In the genomic region with DNA sequence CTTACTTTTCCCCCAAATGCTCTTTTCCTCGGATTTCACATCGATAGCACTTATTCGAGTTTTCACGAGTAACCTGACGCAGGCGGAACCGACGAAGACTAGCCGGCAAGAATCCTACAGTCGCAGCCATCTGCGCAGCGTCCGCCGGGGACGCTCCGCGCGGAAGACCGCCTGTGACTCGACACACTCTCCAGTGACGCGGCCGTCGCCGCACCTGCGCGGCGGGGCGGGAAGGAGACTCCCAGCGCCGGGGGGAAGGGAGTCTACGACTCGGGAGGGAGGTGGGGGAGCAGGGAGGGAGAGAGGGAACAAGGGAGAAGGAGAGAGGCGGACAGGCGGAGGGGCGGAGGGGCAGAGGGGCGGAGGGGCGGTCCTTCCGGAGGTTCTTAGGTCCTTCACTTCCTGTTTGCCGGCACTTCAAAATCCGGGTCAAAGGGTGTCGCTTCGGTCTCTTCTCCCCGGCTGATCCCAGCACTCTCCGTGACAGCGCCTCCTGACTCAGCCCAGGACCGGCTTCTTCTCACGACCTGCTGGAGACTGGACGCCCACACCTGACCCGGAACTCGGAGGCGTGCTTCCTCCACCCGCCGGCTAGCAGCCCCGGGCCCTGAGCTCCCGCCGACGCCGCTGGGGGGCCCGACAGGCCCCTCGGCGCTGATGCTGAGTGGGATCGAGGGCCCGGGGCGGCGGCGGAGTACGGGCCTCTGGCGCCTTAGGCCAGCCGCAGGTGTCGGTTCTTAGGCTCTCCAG, we compare ENCODE assay signal across 1 cellular context.
TF ChIP-seq lines count a peak whose summit lies in the region.

A gene with protein sequence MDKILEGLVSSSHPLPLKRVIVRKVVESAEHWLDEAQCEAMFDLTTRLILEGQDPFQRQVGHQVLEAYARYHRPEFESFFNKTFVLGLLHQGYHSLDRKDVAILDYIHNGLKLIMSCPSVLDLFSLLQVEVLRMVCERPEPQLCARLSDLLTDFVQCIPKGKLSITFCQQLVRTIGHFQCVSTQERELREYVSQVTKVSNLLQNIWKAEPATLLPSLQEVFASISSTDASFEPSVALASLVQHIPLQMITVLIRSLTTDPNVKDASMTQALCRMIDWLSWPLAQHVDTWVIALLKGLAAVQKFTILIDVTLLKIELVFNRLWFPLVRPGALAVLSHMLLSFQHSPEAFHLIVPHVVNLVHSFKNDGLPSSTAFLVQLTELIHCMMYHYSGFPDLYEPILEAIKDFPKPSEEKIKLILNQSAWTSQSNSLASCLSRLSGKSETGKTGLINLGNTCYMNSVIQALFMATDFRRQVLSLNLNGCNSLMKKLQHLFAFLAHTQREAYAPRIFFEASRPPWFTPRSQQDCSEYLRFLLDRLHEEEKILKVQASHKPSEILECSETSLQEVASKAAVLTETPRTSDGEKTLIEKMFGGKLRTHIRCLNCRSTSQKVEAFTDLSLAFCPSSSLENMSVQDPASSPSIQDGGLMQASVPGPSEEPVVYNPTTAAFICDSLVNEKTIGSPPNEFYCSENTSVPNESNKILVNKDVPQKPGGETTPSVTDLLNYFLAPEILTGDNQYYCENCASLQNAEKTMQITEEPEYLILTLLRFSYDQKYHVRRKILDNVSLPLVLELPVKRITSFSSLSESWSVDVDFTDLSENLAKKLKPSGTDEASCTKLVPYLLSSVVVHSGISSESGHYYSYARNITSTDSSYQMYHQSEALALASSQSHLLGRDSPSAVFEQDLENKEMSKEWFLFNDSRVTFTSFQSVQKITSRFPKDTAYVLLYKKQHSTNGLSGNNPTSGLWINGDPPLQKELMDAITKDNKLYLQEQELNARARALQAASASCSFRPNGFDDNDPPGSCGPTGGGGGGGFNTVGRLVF (plus strand): TSS at position 415 of the 750 bp plus-strand sequence. CDS start 534 bp downstream, outside the sequence.

TF ChIP-seq in K562, 482 proteins besides CTCF, POLR2A, EP300 and RAD21 (continued from another document and continues in another):
- TF ChIP-seq RERE (CRISPR knock-in tag; IDR thresholded peaks at IDR 0.05; ENCODE audit: borderline replicate concordance) (no peak), ILF3 (IDR thresholded peaks at IDR 0.05; ENCODE audit: borderline replicate concordance) (no peak), NFIC (IDR thresholded peaks at IDR 0.05) (peak; percentile 27; the same call in 1 of the 2 replicates), HDAC1 (IDR thresholded peaks at IDR 0.05) (peak in 1 of 2 experiments; percentile 38; a peak in 2 of 4 replicates), TGIF2 (CRISPR knock-in tag; IDR thresholded peaks at IDR 0.05) (peak; percentile 72), SMARCA4 (IDR thresholded peaks at IDR 0.05) (0 out of 2 replicates have a peak, but pooled peaks have one; percentile 42), ATF1 (CRISPR knock-in tag; IDR thresholded peaks at IDR 0.05) (peak; percentile 66; the same call in 1 of the 2 replicates), ATF1 (tag; IDR thresholded peaks at IDR 0.05) (peak; percentile 87), ZNF511 (CRISPR knock-in tag; IDR thresholded peaks at IDR 0.05) (0 out of 2 replicates have a peak, but pooled peaks have one; percentile 55), MBD2 (IDR thresholded peaks at IDR 0.05; ENCODE audit: borderline replicate concordance, low read depth) (peak; percentile 63; the same call in 1 of the 2 replicates), NR2C2 (CRISPR knock-in tag; IDR thresholded peaks at IDR 0.05) (peak; percentile 97), NR2C2 (tag; IDR thresholded peaks at IDR 0.05) (peak; percentile 99), FOXP1 (CRISPR knock-in tag; IDR thresholded peaks at IDR 0.05) (0 out of 2 replicates have a peak, but pooled peaks have one; percentile 65), DMBX1 (CRISPR knock-in tag; IDR thresholded peaks at IDR 0.05; ENCODE audit: borderline replicate concordance) (no peak; the same call in 1 of the 2 replicates), ATF7 (IDR thresholded peaks at IDR 0.05) (0 out of 2 replicates have a peak, but pooled peaks have one; percentile 15), SRF (CRISPR knock-in tag; IDR thresholded peaks at IDR 0.05) (no peak; a peak in 1 of 4 replicates), MYC (IDR thresholded peaks at IDR 0.05; ENCODE audit: low read depth, low read length) (peak; percentile 82), MYC (CRISPR knock-in tag; IDR thresholded peaks at IDR 0.05; ENCODE audit: borderline replicate concordance, low read depth) (no peak)
- TF ChIP-seq, protein P1, sequence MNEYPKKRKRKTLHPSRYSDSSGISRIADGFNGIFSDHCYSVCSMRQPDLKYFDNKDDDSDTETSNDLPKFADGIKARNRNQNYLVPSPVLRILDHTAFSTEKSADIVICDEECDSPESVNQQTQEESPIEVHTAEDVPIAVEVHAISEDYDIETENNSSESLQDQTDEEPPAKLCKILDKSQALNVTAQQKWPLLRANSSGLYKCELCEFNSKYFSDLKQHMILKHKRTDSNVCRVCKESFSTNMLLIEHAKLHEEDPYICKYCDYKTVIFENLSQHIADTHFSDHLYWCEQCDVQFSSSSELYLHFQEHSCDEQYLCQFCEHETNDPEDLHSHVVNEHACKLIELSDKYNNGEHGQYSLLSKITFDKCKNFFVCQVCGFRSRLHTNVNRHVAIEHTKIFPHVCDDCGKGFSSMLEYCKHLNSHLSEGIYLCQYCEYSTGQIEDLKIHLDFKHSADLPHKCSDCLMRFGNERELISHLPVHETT (CRISPR knock-in tag; conservative IDR thresholded peaks at IDR 0.05 in 1 of 2, IDR thresholded peaks at IDR 0.05 in 1 of 2) = peak in 1 of 2 experiments; percentile 89; a peak in 2 of 4 replicates
- TF ChIP-seq, protein P2, sequence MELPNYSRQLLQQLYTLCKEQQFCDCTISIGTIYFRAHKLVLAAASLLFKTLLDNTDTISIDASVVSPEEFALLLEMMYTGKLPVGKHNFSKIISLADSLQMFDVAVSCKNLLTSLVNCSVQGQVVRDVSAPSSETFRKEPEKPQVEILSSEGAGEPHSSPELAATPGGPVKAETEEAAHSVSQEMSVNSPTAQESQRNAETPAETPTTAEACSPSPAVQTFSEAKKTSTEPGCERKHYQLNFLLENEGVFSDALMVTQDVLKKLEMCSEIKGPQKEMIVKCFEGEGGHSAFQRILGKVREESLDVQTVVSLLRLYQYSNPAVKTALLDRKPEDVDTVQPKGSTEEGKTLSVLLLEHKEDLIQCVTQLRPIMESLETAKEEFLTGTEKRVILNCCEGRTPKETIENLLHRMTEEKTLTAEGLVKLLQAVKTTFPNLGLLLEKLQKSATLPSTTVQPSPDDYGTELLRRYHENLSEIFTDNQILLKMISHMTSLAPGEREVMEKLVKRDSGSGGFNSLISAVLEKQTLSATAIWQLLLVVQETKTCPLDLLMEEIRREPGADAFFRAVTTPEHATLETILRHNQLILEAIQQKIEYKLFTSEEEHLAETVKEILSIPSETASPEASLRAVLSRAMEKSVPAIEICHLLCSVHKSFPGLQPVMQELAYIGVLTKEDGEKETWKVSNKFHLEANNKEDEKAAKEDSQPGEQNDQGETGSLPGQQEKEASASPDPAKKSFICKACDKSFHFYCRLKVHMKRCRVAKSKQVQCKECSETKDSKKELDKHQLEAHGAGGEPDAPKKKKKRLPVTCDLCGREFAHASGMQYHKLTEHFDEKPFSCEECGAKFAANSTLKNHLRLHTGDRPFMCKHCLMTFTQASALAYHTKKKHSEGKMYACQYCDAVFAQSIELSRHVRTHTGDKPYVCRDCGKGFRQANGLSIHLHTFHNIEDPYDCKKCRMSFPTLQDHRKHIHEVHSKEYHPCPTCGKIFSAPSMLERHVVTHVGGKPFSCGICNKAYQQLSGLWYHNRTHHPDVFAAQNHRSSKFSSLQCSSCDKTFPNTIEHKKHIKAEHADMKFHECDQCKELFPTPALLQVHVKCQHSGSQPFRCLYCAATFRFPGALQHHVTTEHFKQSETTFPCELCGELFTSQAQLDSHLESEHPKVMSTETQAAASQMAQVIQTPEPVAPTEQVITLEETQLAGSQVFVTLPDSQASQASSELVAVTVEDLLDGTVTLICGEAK (IDR thresholded peaks at IDR 0.05) = peak; percentile 94
- TF ChIP-seq, protein P2 (CRISPR knock-in tag; IDR thresholded peaks at IDR 0.05) = no peak
- TF ChIP-seq, protein P3, sequence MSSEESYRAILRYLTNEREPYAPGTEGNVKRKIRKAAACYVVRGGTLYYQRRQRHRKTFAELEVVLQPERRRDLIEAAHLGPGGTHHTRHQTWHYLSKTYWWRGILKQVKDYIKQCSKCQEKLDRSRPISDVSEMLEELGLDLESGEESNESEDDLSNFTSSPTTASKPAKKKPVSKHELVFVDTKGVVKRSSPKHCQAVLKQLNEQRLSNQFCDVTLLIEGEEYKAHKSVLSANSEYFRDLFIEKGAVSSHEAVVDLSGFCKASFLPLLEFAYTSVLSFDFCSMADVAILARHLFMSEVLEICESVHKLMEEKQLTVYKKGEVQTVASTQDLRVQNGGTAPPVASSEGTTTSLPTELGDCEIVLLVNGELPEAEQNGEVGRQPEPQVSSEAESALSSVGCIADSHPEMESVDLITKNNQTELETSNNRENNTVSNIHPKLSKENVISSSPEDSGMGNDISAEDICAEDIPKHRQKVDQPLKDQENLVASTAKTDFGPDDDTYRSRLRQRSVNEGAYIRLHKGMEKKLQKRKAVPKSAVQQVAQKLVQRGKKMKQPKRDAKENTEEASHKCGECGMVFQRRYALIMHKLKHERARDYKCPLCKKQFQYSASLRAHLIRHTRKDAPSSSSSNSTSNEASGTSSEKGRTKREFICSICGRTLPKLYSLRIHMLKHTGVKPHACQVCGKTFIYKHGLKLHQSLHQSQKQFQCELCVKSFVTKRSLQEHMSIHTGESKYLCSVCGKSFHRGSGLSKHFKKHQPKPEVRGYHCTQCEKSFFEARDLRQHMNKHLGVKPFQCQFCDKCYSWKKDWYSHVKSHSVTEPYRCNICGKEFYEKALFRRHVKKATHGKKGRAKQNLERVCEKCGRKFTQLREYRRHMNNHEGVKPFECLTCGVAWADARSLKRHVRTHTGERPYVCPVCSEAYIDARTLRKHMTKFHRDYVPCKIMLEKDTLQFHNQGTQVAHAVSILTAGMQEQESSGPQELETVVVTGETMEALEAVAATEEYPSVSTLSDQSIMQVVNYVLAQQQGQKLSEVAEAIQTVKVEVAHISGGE (CRISPR knock-in tag; IDR thresholded peaks at IDR 0.05) = peak; percentile 58 to 97 (median 80); a peak in 4 of 6 replicates
- TF ChIP-seq, protein P4, sequence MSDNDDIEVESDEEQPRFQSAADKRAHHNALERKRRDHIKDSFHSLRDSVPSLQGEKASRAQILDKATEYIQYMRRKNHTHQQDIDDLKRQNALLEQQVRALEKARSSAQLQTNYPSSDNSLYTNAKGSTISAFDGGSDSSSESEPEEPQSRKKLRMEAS (CRISPR knock-in tag; IDR thresholded peaks at IDR 0.05) = peak; percentile 72
